Comparison of ENCODE assay signal across 14 cellular contexts in genomic region chr1:45730780-45731319, GRCh38. TPM values are rescaled to one million over a fixed set of nuclear protein-coding genes. Genes with fewer than 3 reads are reported as not detected.
DNase-seq lines count a peak whose midpoint lies in the region; ATAC-seq, FAIRE-seq and TF ChIP-seq lines count a peak whose summit lies in the region.
"Had no signal": no experiment of that assay in that cellular context is flagged by ENCODE, and none has a peak within 500 bp of the region (broad histone marks: within the 10 kb centered on the region; RNA-seq: fewer than 3 reads in every experiment).

No MANE protein-coding gene starts in this region.

- FAIRE-seq in small intestine (lab: Jason Lieb, UNC): no peak

- no peaks in the 10 kb centered on the region for H3K27me3 Mint-ChIP-seq in activated T-cell treated with anti-CD3 and anti-CD28 coated beads, Interleukin-2, amount 50 U/mL, for 72 hours (ENCODE audit: low read depth)
- H3K27me3 Mint-ChIP-seq in mesothelial cell of epicardium (ENCODE audit: low read depth) (no peaks in the 10 kb centered on the region), type B pancreatic cell (no peaks in the 10 kb centered on the region)
- no peaks in the 10 kb centered on the region for H3K27me3 Mint-ChIP-seq in activated naive CD4-positive, alpha-beta T cell treated with anti-CD3 and anti-CD28 coated beads, Interleukin-2, amount 10 ng/mL, durations not matched to agents 7 days and 5 days

- H3K9me3 ChIP-seq in small intestine (ENCODE audit: control insufficient read depth, low read depth): no peaks in the 10 kb centered on the region
- H3K9me3 ChIP-seq: BLaER1 treated with 17β-estradiol and CSF1 and Interleukin-3, amounts not matched to agents 10 nM and 100 nM; SJSA1 had no signal

- no peaks in the 10 kb centered on the region for H3K4me1 ChIP-seq in small intestine (ENCODE audit: control insufficient read depth in 2 of 2, insufficient read depth in 1 of 2, low read depth in 1 of 2, low read length in 1 of 2)
- H3K4me1 ChIP-seq: SJSA1 had no signal

- CTCF ChIA-PET in activated naive CD4-positive, alpha-beta T cell treated with anti-CD3 and anti-CD28 coated beads, Interleukin-2, amount 10 ng/mL, durations not matched to agents 7 days and 5 days (lab: Charles Lee): no interaction called here

- no peaks in the 10 kb centered on the region for H3K9me3 Mint-ChIP-seq in activated T-cell treated with anti-CD3 and anti-CD28 coated beads, Interleukin-2, amount 50 U/mL, for 72 hours
- H3K9me3 Mint-ChIP-seq in mesothelial cell of epicardium: no peaks in the 10 kb centered on the region
- H3K9me3 Mint-ChIP-seq in type B pancreatic cell: no peaks in the 10 kb centered on the region
- H3K9me3 Mint-ChIP-seq in activated naive CD4-positive, alpha-beta T cell treated with anti-CD3 and anti-CD28 coated beads, Interleukin-2, amount 10 ng/mL, durations not matched to agents 7 days and 5 days: no peaks in the 10 kb centered on the region

- no peak overlapping the region for H3K4me3 ChIP-seq in small intestine (ENCODE audit: low read depth in 1 of 2, low read length in 2 of 2)
- H3K4me3 ChIP-seq: BLaER1 treated with 17β-estradiol and CSF1 and Interleukin-3, amounts not matched to agents 10 nM and 100 nM; SJSA1 had no signal

- H3K27ac ChIP-seq in VCaP (peak overlapping the region; percentile 74), small intestine (ENCODE audit: low read depth in 1 of 2, low read length in 1 of 2) (no peak overlapping the region)
- H3K27ac ChIP-seq: BLaER1 treated with 17β-estradiol and CSF1 and Interleukin-3, amounts not matched to agents 10 nM and 100 nM; SJSA1 had no signal

- TF ChIP-seq CTCF in VCaP (conservative IDR thresholded peaks at IDR 0.05) (no peak), mesothelial cell of epicardium (IDR thresholded peaks at IDR 0.05; ENCODE audit: unreplicated experiment) (no peak), type B pancreatic cell (conservative IDR thresholded peaks at IDR 0.05) (no peak)

- H3K4me1 Mint-ChIP-seq in activated T-cell treated with anti-CD3 and anti-CD28 coated beads, Interleukin-2, amount 50 U/mL, for 72 hours (ENCODE audit: low read depth): peaks cover 9% of the 10 kb centered on the region
- H3K4me1 Mint-ChIP-seq in mesothelial cell of epicardium (peaks cover 16% of the 10 kb centered on the region), type B pancreatic cell (ENCODE audit: unreplicated experiment) (peaks cover 5% of the 10 kb centered on the region)
- H3K4me1 Mint-ChIP-seq in activated naive CD4-positive, alpha-beta T cell treated with anti-CD3 and anti-CD28 coated beads, Interleukin-2, amount 10 ng/mL, durations not matched to agents 7 days and 5 days: no peaks in the 10 kb centered on the region

- H3K27ac Mint-ChIP-seq in activated T-cell treated with anti-CD3 and anti-CD28 coated beads, Interleukin-2, amount 50 U/mL, for 72 hours: peak overlapping the region; percentile 50
- H3K27ac Mint-ChIP-seq in mesothelial cell of epicardium: peak overlapping the region; percentile 76
- H3K27ac Mint-ChIP-seq in type B pancreatic cell: peak overlapping the region; percentile 50
- H3K27ac Mint-ChIP-seq in activated naive CD4-positive, alpha-beta T cell treated with anti-CD3 and anti-CD28 coated beads, Interleukin-2, amount 10 ng/mL, durations not matched to agents 7 days and 5 days: no peak overlapping the region

- H3K36me3 ChIP-seq in small intestine (ENCODE audit: control insufficient read depth in 2 of 2, insufficient read depth in 2 of 2, low read length in 2 of 2): peaks cover 0 to 6% of the 10 kb centered on the region in 2 donors
- H3K36me3 ChIP-seq: SJSA1 had no signal

- 94 to 100% (median 95%) methylated on average over 1 of the region's 1 CpG for WGBS in small intestine, 3 donors

- DNase-seq in activated T-cell treated with anti-CD3 and anti-CD28 coated beads, Interleukin-2, amount 50 U/mL, for 72 hours: no peak
- DNase-seq in activated T-cell treated with anti-CD3 and anti-CD28 coated beads for 4 hours: no peak
- DNase-seq in mesothelial cell of epicardium (ENCODE audit: low spot score in 2 of 2, unreplicated experiment in 2 of 2): no peak
- DNase-seq in type B pancreatic cell (ENCODE audit: extremely low spot score, unreplicated experiment): no peak
- no peak for DNase-seq in activated naive CD4-positive, alpha-beta T cell treated with anti-CD3 and anti-CD28 coated beads, Interleukin-2, amount 10 ng/mL, durations not matched to agents 7 days and 5 days
- no peak for DNase-seq in small intestine
- DNase-seq in DMS153 (lab: John Stamatoyannopoulos, UW): no peak
- DNase-seq: DMS 273 treated with DMSO at 0.1 percent for 48 hours, HCEC 1CT, NCI-H1105, NCI-H187 had no signal

- no peak overlapping the region for H3K4me3 Mint-ChIP-seq in activated T-cell treated with anti-CD3 and anti-CD28 coated beads, Interleukin-2, amount 50 U/mL, for 72 hours
- H3K4me3 Mint-ChIP-seq in mesothelial cell of epicardium: no peak overlapping the region
- H3K4me3 Mint-ChIP-seq in type B pancreatic cell: no peak overlapping the region
- H3K4me3 Mint-ChIP-seq in activated naive CD4-positive, alpha-beta T cell treated with anti-CD3 and anti-CD28 coated beads, Interleukin-2, amount 10 ng/mL, durations not matched to agents 7 days and 5 days: no peak overlapping the region

- peaks cover 0 to 2% of the 10 kb centered on the region in 2 donors for H3K36me3 Mint-ChIP-seq in activated T-cell treated with anti-CD3 and anti-CD28 coated beads, Interleukin-2, amount 50 U/mL, for 72 hours (ENCODE audit: insufficient read depth in 2 of 2)
- H3K36me3 Mint-ChIP-seq in mesothelial cell of epicardium (peaks cover 8% of the 10 kb centered on the region), type B pancreatic cell (no peaks in the 10 kb centered on the region)
- H3K36me3 Mint-ChIP-seq in activated naive CD4-positive, alpha-beta T cell treated with anti-CD3 and anti-CD28 coated beads, Interleukin-2, amount 10 ng/mL, durations not matched to agents 7 days and 5 days: no peaks in the 10 kb centered on the region

- no peaks in the 10 kb centered on the region for H3K27me3 ChIP-seq in small intestine (ENCODE audit: control insufficient read depth in 2 of 2, insufficient read depth in 2 of 2, low read length in 2 of 2)
- H3K27me3 ChIP-seq: BLaER1 treated with 17β-estradiol and CSF1 and Interleukin-3, amounts not matched to agents 10 nM and 100 nM; SJSA1 had no signal

- no peak for ATAC-seq in activated T-cell treated with anti-CD3 and anti-CD28 coated beads, Interleukin-2, amount 50 U/mL, for 72 hours (replicated peaks in 1 of 2)

RNA-seq across cellular contexts. Expression of gene IPP, which starts 19.6 kb away (rescaled TPM):
- total RNA-seq in activated T-cell treated with anti-CD3 and anti-CD28 coated beads, Interleukin-2, amount 50 U/mL, for 72 hours: 10 to 100 TPM; 19.1 to 20.3 TPM
- total RNA-seq in mesothelial cell of epicardium: 19.8 to 23.1 TPM (median 20.6 TPM) in 3 replicates
- 18.2 and 21.0 TPM in 2 replicates for total RNA-seq in type B pancreatic cell (ENCODE audit: low replicate concordance)
- polyA plus RNA-seq in small intestine: 1 to 10 TPM; 4.2 to 8.4 (median 6.5) TPM

RNA-seq across cellular contexts. Expression of gene TMEM69, which starts 42.9 kb away (rescaled TPM):
- total RNA-seq in activated T-cell treated with anti-CD3 and anti-CD28 coated beads, Interleukin-2, amount 50 U/mL, for 72 hours: 10 to 100 TPM; 28.3 to 30.3 TPM
- total RNA-seq in mesothelial cell of epicardium (28.7 to 31.1 TPM (median 30.8 TPM) in 3 replicates), type B pancreatic cell (ENCODE audit: low replicate concordance) (26.0 and 39.3 TPM in 2 replicates)
- polyA plus RNA-seq in small intestine: 10 to 100 TPM; 13.2 to 25.1 (median 13.8) TPM

RNA-seq across cellular contexts. Expression of gene GPBP1L1, which starts 44.5 kb away (rescaled TPM):
- 100 to 1,000 TPM; 140 to 146 TPM for total RNA-seq in activated T-cell treated with anti-CD3 and anti-CD28 coated beads, Interleukin-2, amount 50 U/mL, for 72 hours
- total RNA-seq in mesothelial cell of epicardium (104 to 122 TPM (median 114 TPM) in 3 replicates), type B pancreatic cell (ENCODE audit: low replicate concordance) (90.0 and 99.9 TPM in 2 replicates)
- 100 to 1,000 TPM in 1 of 3 donors, 10 to 100 TPM in 2; 74.2 to 112 (median 91.1) TPM for polyA plus RNA-seq in small intestine
